Comparison of ENCODE assay signal across 6 cellular contexts in genomic region chr11:74365805-74366204, GRCh38. TPM values are rescaled to one million over a fixed set of nuclear protein-coding genes. Genes with fewer than 3 reads are reported as not detected.
"Had no signal": no experiment of that assay in that cellular context is flagged by ENCODE, and none has a peak within 500 bp of the region (broad histone marks: within the 10 kb centered on the region; RNA-seq: fewer than 3 reads in every experiment).

No MANE protein-coding gene starts in this region.

RNA-seq across cellular contexts. Expression of gene P4HA3, which starts 54.4 kb away (rescaled TPM):
- total RNA-seq: naive thymus-derived CD8-positive, alpha-beta T cell; natural killer cell; natural killer cell treated with Interleukin-12 subunit alpha and Interleukin-12 subunit beta and Interleukin-15 and Interleukin-18, amount 100 ng/mL, for 72 hours; neural crest cell; occipital lobe had no signal
- polyA plus RNA-seq: naive thymus-derived CD8-positive, alpha-beta T cell; neural cell had no signal
